In genomic region chr7:3846738-3847137, GRCh38 we compare ENCODE assay signal across 20 cellular contexts.
DNase-seq lines count a peak whose midpoint lies in the region; TF ChIP-seq lines count a peak whose summit lies in the region.
"Had no signal": no experiment of that assay in that cellular context is flagged by ENCODE, and none has a peak within 500 bp of the region (broad histone marks: within the 10 kb centered on the region; RNA-seq: fewer than 3 reads in every experiment).

No MANE protein-coding gene starts in this region.

- H3K27me3 Mint-ChIP-seq in glutamatergic neuron (ENCODE audit: unreplicated experiment) (peaks cover 13% of the 10 kb centered on the region), type B pancreatic cell (no peaks in the 10 kb centered on the region)
- H3K27me3 Mint-ChIP-seq: CD4-positive, alpha-beta T cell had no signal

- TF ChIP-seq CTCF in glutamatergic neuron (IDR thresholded peaks at IDR 0.05; ENCODE audit: partially characterized antibody, unreplicated experiment) (no peak), type B pancreatic cell (conservative IDR thresholded peaks at IDR 0.05) (no peak)

- H3K9me3 Mint-ChIP-seq in glutamatergic neuron (ENCODE audit: unreplicated experiment) (peaks cover 9% of the 10 kb centered on the region), type B pancreatic cell (peaks cover 3% of the 10 kb centered on the region)
- H3K9me3 Mint-ChIP-seq: CD4-positive, alpha-beta T cell had no signal

- H3K4me3 Mint-ChIP-seq in glutamatergic neuron (ENCODE audit: unreplicated experiment) (no peak overlapping the region), type B pancreatic cell (no peak overlapping the region)
- H3K4me3 Mint-ChIP-seq: CD14-positive monocyte; CD4-positive, alpha-beta T cell; CD8-positive, alpha-beta memory T cell had no signal

- H3K4me1 Mint-ChIP-seq in glutamatergic neuron (ENCODE audit: low read depth, unreplicated experiment) (peaks cover 28% of the 10 kb centered on the region), type B pancreatic cell (ENCODE audit: unreplicated experiment) (peaks cover 5% of the 10 kb centered on the region)
- H3K4me1 Mint-ChIP-seq: CD14-positive monocyte; CD8-positive, alpha-beta memory T cell had no signal

- H3K27ac Mint-ChIP-seq in glutamatergic neuron (ENCODE audit: unreplicated experiment) (peak overlapping the region; percentile 82), type B pancreatic cell (peak overlapping the region; percentile 3)
- H3K27ac Mint-ChIP-seq: CD14-positive monocyte; CD4-positive, alpha-beta T cell; CD8-positive, alpha-beta memory T cell had no signal

- H3K36me3 Mint-ChIP-seq in glutamatergic neuron (ENCODE audit: unreplicated experiment), result peaks cover 10% of the 10 kb centered on the region
- no peaks in the 10 kb centered on the region for H3K36me3 Mint-ChIP-seq in type B pancreatic cell
- H3K36me3 Mint-ChIP-seq: CD14-positive monocyte; CD8-positive, alpha-beta memory T cell had no signal

- peak; percentile 9 for DNase-seq in NCI-H2171 treated with DMSO at 0.1 percent for 48 hours (lab: John Stamatoyannopoulos, UW)
- no peak for DNase-seq in NCI-H2171 (lab: John Stamatoyannopoulos, UW)
- DNase-seq in glutamatergic neuron, result no peak
- DNase-seq in type B pancreatic cell (ENCODE audit: extremely low spot score, unreplicated experiment), result no peak
- no peak for DNase-seq in 8988T
- DNase-seq in glomerular visceral epithelial cell (ENCODE audit: extremely low spot score), result no peak
- DNase-seq in H4 (ENCODE audit: low spot score), result no peak
- DNase-seq: ACHN; AML-193; BE2C; CD4-positive, alpha-beta T cell; CD8-positive, alpha-beta memory T cell; DMS 273 treated with DMSO at 0.1 percent for 48 hours; DMS79; EL; GDM1; GM23248; H7; HCEC 1CT had no signal
